8 cellular contexts compared by ENCODE assay signal in genomic region chr7:130071701-130072622, GRCh38. TPM values are rescaled to one million over a fixed set of nuclear protein-coding genes. Genes with fewer than 3 reads are reported as not detected.
DNase-seq lines count a peak whose midpoint lies in the region; ATAC-seq and TF ChIP-seq lines count a peak whose summit lies in the region.

No MANE protein-coding gene starts in this region.

- POLR2A ChIA-PET in AG04450 (lab: Yijun Ruan, JAX): interaction anchor here (0.6 to 1.0 kb wide), 2 partner anchors 134 to 687 kb away, joined by 3 read pairs; partner anchors contain the start of gene TMEM209

- DNase-seq in AG04450 (ENCODE audit: low read depth, low spot score) (peak; percentile 80), M059J (ENCODE audit: low read depth) (peak; percentile 89), RWPE2 (ENCODE audit: low spot score) (no peak), glomerular endothelial cell (ENCODE audit: extremely low read depth, low read depth, low spot score) (peak; percentile 84), occipital lobe (lab: John Stamatoyannopoulos, UW) (peak; percentile 44), upper lobe of right lung (no peak)
- peak; percentile 65 for DNase-seq in activated naive CD4-positive, alpha-beta T cell treated with anti-CD3 and anti-CD28 coated beads, Interleukin-2, amount 10 ng/mL, durations not matched to agents 7 days and 5 days

- no peak overlapping the region for H3K27ac ChIP-seq in AG04450 (ENCODE audit: low read depth, low read length)
- H3K27ac ChIP-seq in RWPE2 (ENCODE audit: poor library complexity, severe bottlenecking): peak overlapping the region; percentile 56
- no peak overlapping the region for H3K27ac ChIP-seq in upper lobe of right lung

- no peaks in the 10 kb centered on the region for H3K27me3 Mint-ChIP-seq in activated naive CD4-positive, alpha-beta T cell treated with anti-CD3 and anti-CD28 coated beads, Interleukin-2, amount 10 ng/mL, durations not matched to agents 7 days and 5 days

- H3K36me3 Mint-ChIP-seq in activated naive CD4-positive, alpha-beta T cell treated with anti-CD3 and anti-CD28 coated beads, Interleukin-2, amount 10 ng/mL, durations not matched to agents 7 days and 5 days: peaks cover 2% of the 10 kb centered on the region

- H3K9me3 ChIP-seq in AG04450 (ENCODE audit: control insufficient read depth, insufficient read depth, low read length) (no peaks in the 10 kb centered on the region), RWPE2 (ENCODE audit: severe bottlenecking) (no peaks in the 10 kb centered on the region), upper lobe of right lung (no peaks in the 10 kb centered on the region)

- H3K27me3 ChIP-seq in AG04450 (ENCODE audit: control insufficient read depth, insufficient read depth, low read length): no peaks in the 10 kb centered on the region
- H3K27me3 ChIP-seq in RWPE2 (ENCODE audit: insufficient read depth, poor library complexity, severe bottlenecking): no peaks in the 10 kb centered on the region
- no peaks in the 10 kb centered on the region for H3K27me3 ChIP-seq in upper lobe of right lung

- no peaks in the 10 kb centered on the region; the same call in 1 of the 2 replicates for H3K36me3 ChIP-seq in RWPE2 (ENCODE audit: low read depth)
- no peaks in the 10 kb centered on the region for H3K36me3 ChIP-seq in upper lobe of right lung

- H3K4me1 Mint-ChIP-seq in activated naive CD4-positive, alpha-beta T cell treated with anti-CD3 and anti-CD28 coated beads, Interleukin-2, amount 10 ng/mL, durations not matched to agents 7 days and 5 days: peaks cover 35% of the 10 kb centered on the region

- intact Hi-C loops in upper lobe of right lung (cut with DNase I): no loop called here

- CTCF ChIA-PET in AG04450 (lab: Charles Lee): interaction anchor here (0.6 to 4.7 kb wide), 50 partner anchors 11 to 797 kb away, joined by 3 to 71 read pairs (median 4); partner anchors contain the start of genes CPA1 and TMEM209
- CTCF ChIA-PET in activated naive CD4-positive, alpha-beta T cell treated with anti-CD3 and anti-CD28 coated beads, Interleukin-2, amount 10 ng/mL, durations not matched to agents 7 days and 5 days (lab: Charles Lee): interaction anchor here (0.9 to 3.0 kb wide), 9 partner anchors 9 to 761 kb away, joined by 3 to 17 read pairs (median 3); no protein-coding TSS in a partner anchor

- TF ChIP-seq CTCF in AG04450 (IDR thresholded peaks at IDR 0.05; ENCODE audit: low read depth, low read length) (peak; percentile 97), RWPE2 (IDR thresholded peaks at IDR 0.05; ENCODE audit: poor library complexity, severe bottlenecking) (peak; percentile 93), upper lobe of right lung (IDR thresholded peaks at IDR 0.05) (peak; percentile 96)

- H3K27ac Mint-ChIP-seq in activated naive CD4-positive, alpha-beta T cell treated with anti-CD3 and anti-CD28 coated beads, Interleukin-2, amount 10 ng/mL, durations not matched to agents 7 days and 5 days: no peak overlapping the region

- H3K4me3 ChIP-seq in AG04450 (ENCODE audit: low read depth, low read length): peak overlapping the region; percentile 92
- peak overlapping the region; percentile 52 for H3K4me3 ChIP-seq in RWPE2 (ENCODE audit: severe bottlenecking)
- H3K4me3 ChIP-seq in upper lobe of right lung: peak overlapping the region; percentile 96

- H3K4me3 Mint-ChIP-seq in activated naive CD4-positive, alpha-beta T cell treated with anti-CD3 and anti-CD28 coated beads, Interleukin-2, amount 10 ng/mL, durations not matched to agents 7 days and 5 days: peak overlapping the region; percentile 94

- peaks cover 6% of the 10 kb centered on the region for H3K4me1 ChIP-seq in RWPE2 (ENCODE audit: insufficient read depth, poor library complexity, severe bottlenecking)
- peaks cover 41% of the 10 kb centered on the region for H3K4me1 ChIP-seq in upper lobe of right lung

- no peaks in the 10 kb centered on the region for H3K9me3 Mint-ChIP-seq in activated naive CD4-positive, alpha-beta T cell treated with anti-CD3 and anti-CD28 coated beads, Interleukin-2, amount 10 ng/mL, durations not matched to agents 7 days and 5 days

- peak; percentile 33 for ATAC-seq in GM18870 (IDR thresholded peaks at IDR 0.05; ENCODE audit: unreplicated experiment)
- ATAC-seq in RWPE2 (ENCODE audit: low read depth): peak; percentile 49
- peak; percentile 69 for ATAC-seq in upper lobe of right lung

RNA-seq across cellular contexts. Expression of gene KLHDC10, which starts 1.6 kb away (rescaled TPM):
- 23.3 and 29.7 TPM in 2 replicates for polyA plus RNA-seq in AG04450 (2011; rRNA removed)
- 36.9 and 50.9 TPM in 2 replicates for polyA minus RNA-seq in AG04450 (2011; rRNA and poly(A)+ RNA removed)
- total RNA-seq in M059J (2014; rRNA removed; shearing (Covaris generic)): 17.6 and 36.6 TPM in 2 replicates
- total RNA-seq in glomerular endothelial cell (18.0 and 20.8 TPM in 2 replicates), occipital lobe (102 TPM), upper lobe of right lung (32.0 TPM)

RNA-seq across cellular contexts. Expression of gene ZC3HC1, which starts 20.8 kb away (rescaled TPM):
- polyA plus RNA-seq in AG04450 (2011; rRNA removed): 25.1 and 26.4 TPM in 2 replicates
- polyA minus RNA-seq in AG04450 (2011; rRNA and poly(A)+ RNA removed): 24.6 and 28.9 TPM in 2 replicates
- 38.3 and 45.3 TPM in 2 replicates for total RNA-seq in M059J (2014; rRNA removed; shearing (Covaris generic))
- 17.2 and 17.5 TPM in 2 replicates for total RNA-seq in glomerular endothelial cell
- 12.9 TPM for total RNA-seq in occipital lobe
- 12.8 TPM for total RNA-seq in upper lobe of right lung

Comparison
In these comparisons a context has a peak if more than half of its experiments do, and no peak if none do; other contexts are left out.
1. DNase-seq: peak in AG04450 (single experiment), M059J (single experiment), activated naive CD4-positive, alpha-beta T cell treated with anti-CD3 and anti-CD28 coated beads, Interleukin-2, amount 10 ng/mL, durations not matched to agents 7 days and 5 days (single experiment), glomerular endothelial cell (single experiment) and occipital lobe (single experiment); none in RWPE2 (single experiment) and upper lobe of right lung (single experiment).
2. Peak in every context shown above with its lines, with median percentiles within 50 percentile points of each other: H3K4me3 ChIP-seq, CTCF ChIP-seq and ATAC-seq.